ENCODE assay signal across 1 cellular context in the genomic region with DNA sequence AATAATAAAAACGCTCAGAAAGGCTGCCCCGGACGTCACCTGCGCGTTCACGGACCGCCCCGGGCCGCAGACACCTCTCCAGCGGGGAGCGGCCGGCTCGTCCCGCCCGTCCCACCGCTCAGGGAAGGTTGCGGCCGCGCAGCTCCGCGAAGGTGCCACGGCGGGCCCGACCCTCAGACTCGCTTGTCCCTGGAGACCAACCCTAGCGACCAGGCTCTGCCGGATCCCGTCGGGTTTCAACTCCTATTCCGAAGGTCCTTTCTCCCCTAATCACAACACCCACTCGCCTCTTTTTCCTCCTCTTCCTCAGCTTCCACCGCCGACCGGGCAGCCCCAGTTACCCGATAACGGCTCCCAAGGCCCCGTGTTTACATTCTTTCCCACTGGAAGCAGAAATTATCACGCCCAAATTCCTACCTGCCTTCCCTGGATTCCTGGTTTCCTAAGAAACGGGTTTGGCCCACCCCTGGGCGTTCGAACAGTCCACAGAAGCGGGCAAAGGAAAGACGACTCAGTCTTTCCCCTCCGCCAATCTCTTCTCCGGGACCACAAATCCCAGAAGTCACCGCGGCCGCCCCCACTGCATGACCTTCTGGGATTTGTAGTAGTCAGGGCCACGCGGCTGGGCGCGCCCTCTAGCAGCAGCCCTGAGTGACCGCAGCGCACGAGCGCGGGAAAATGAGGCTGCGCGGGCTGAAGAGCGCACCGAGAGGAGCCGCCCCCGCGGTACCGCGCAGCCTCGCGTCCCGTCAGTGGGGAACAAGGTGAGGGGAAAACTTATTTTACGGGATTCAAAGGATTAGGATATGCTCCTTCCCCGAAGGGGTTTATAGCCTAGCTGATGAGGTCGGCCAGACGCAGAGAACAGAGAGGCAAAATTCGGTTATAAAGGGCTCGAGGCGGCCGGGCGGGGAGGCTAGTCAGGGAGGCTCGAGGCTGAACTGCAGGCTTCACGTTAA.
TF ChIP-seq lines count a peak whose summit lies in the region.

A gene with protein sequence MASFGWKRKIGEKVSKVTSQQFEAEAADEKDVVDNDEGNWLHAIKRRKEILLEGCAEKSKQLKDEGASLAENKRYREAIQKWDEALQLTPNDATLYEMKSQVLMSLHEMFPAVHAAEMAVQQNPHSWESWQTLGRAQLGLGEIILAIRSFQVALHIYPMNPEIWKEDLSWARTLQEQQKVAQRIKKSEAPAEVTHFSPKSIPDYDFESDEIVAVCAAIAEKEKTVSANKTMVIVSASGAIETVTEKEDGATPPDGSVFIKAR (minus strand): TSS at position 555 of the 959 bp plus-strand sequence. CDS start 8,943 bp downstream, outside the sequence.

TF ChIP-seq in HepG2, 621 proteins besides CTCF, POLR2A, EP300 and RAD21 (continued from another document and continues in another):
- TF ChIP-seq, protein P1, sequence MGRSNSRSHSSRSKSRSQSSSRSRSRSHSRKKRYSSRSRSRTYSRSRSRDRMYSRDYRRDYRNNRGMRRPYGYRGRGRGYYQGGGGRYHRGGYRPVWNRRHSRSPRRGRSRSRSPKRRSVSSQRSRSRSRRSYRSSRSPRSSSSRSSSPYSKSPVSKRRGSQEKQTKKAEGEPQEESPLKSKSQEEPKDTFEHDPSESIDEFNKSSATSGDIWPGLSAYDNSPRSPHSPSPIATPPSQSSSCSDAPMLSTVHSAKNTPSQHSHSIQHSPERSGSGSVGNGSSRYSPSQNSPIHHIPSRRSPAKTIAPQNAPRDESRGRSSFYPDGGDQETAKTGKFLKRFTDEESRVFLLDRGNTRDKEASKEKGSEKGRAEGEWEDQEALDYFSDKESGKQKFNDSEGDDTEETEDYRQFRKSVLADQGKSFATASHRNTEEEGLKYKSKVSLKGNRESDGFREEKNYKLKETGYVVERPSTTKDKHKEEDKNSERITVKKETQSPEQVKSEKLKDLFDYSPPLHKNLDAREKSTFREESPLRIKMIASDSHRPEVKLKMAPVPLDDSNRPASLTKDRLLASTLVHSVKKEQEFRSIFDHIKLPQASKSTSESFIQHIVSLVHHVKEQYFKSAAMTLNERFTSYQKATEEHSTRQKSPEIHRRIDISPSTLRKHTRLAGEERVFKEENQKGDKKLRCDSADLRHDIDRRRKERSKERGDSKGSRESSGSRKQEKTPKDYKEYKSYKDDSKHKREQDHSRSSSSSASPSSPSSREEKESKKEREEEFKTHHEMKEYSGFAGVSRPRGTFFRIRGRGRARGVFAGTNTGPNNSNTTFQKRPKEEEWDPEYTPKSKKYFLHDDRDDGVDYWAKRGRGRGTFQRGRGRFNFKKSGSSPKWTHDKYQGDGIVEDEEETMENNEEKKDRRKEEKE (IDR thresholded peaks at IDR 0.05), result no peak
- TF ChIP-seq ZNF296 (CRISPR knock-in tag; conservative IDR thresholded peaks at IDR 0.05) (no peak), TGIF2 (CRISPR knock-in tag; IDR thresholded peaks at IDR 0.05) (peak; percentile 65; the same call in 1 of the 2 replicates), SOX5 (CRISPR knock-in tag; IDR thresholded peaks at IDR 0.05; ENCODE audit: borderline replicate concordance) (0 out of 2 replicates have a peak, but pooled peaks have one; percentile 12), HNF4A (CRISPR knock-in tag; IDR thresholded peaks at IDR 0.05) (no peak), ZBTB42 (CRISPR knock-in tag; IDR thresholded peaks at IDR 0.05) (no peak), HNRNPUL1 (IDR thresholded peaks at IDR 0.05; ENCODE audit: low read depth, low read length) (no peak), ZNF24 (IDR thresholded peaks at IDR 0.05) (no peak), BHLHE40 (IDR thresholded peaks at IDR 0.05; ENCODE audit: low read length) (peak; percentile 59), CENPX (CRISPR knock-in tag; IDR thresholded peaks at IDR 0.05) (no peak), ZNF891 (CRISPR knock-in tag; IDR thresholded peaks at IDR 0.05) (peak; percentile 80; the same call in 1 of the 2 replicates), AGO2 (optimal IDR thresholded peaks at IDR 0.05; ENCODE audit: low read depth, low read length) (peak; percentile 91), ZNF143 (CRISPR knock-in tag; IDR thresholded peaks at IDR 0.05) (peak; percentile 100), CHCHD3 (CRISPR knock-in tag; IDR thresholded peaks at IDR 0.05) (no peak), SRF (IDR thresholded peaks at IDR 0.05; ENCODE audit: low read depth, low read length) (no peak), MAF1 (CRISPR knock-in tag; IDR thresholded peaks at IDR 0.05; ENCODE audit: borderline replicate concordance) (no peak), ZSCAN21 (CRISPR knock-in tag; IDR thresholded peaks at IDR 0.05; ENCODE audit: borderline replicate concordance) (peak; percentile 38; the same call in 1 of the 2 replicates), ELF3 (CRISPR knock-in tag; IDR thresholded peaks at IDR 0.05) (peak; percentile 60; the same call in 1 of the 2 replicates), ZNF841 (CRISPR knock-in tag; IDR thresholded peaks at IDR 0.05; ENCODE audit: borderline replicate concordance) (0 out of 2 replicates have a peak, but pooled peaks have one; percentile 47), WIZ (CRISPR knock-in tag; IDR thresholded peaks at IDR 0.05) (no peak), PHF5A (CRISPR knock-in tag; IDR thresholded peaks at IDR 0.05; ENCODE audit: low read depth, unreplicated experiment) (peak; percentile 35), ZKSCAN5 (CRISPR knock-in tag; IDR thresholded peaks at IDR 0.05) (no peak), HOXD1 (CRISPR knock-in tag; IDR thresholded peaks at IDR 0.05) (no peak), KLF11 (CRISPR knock-in tag; IDR thresholded peaks at IDR 0.05) (no peak), FOXK1 (CRISPR knock-in tag; IDR thresholded peaks at IDR 0.05; ENCODE audit: borderline replicate concordance, low read depth) (peak; percentile 69; the same call in 1 of the 2 replicates), ZBTB8A (CRISPR knock-in tag; IDR thresholded peaks at IDR 0.05; ENCODE audit: borderline replicate concordance, low read depth) (no peak), HDAC6 (IDR thresholded peaks at IDR 0.05; ENCODE audit: low read depth, low read length) (no peak), KLF9 (CRISPR knock-in tag; IDR thresholded peaks at IDR 0.05; ENCODE audit: low read depth) (peak; percentile 53; the same call in 1 of the 2 replicates), MED13 (CRISPR knock-in tag; IDR thresholded peaks at IDR 0.05) (no peak), FOXP1 (IDR thresholded peaks at IDR 0.05) (no peak), FOXP1 (CRISPR knock-in tag; IDR thresholded peaks at IDR 0.05) (no peak), NPAS2 (CRISPR knock-in tag; IDR thresholded peaks at IDR 0.05; ENCODE audit: borderline replicate concordance) (no peak), ATF7-NPFF (CRISPR knock-in tag; IDR thresholded peaks at IDR 0.05; ENCODE audit: low read depth) (peak; percentile 38; the same call in 1 of the 2 replicates), ZNF468 (CRISPR knock-in tag; IDR thresholded peaks at IDR 0.05) (no peak), NAIF1 (CRISPR knock-in tag; IDR thresholded peaks at IDR 0.05; ENCODE audit: borderline replicate concordance) (peak; percentile 82), TAF15 (IDR thresholded peaks at IDR 0.05; ENCODE audit: low read depth, low read length, poor library complexity, severe bottlenecking) (no peak), ZNF775 (CRISPR knock-in tag; IDR thresholded peaks at IDR 0.05; ENCODE audit: borderline replicate concordance) (no peak), SSRP1 (CRISPR knock-in tag; IDR thresholded peaks at IDR 0.05) (0 out of 2 replicates have a peak, but pooled peaks have one; percentile 31), TCF12 (IDR thresholded peaks at IDR 0.05) (no peak), TCF12 (CRISPR knock-in tag; IDR thresholded peaks at IDR 0.05) (no peak), CHD2 (IDR thresholded peaks at IDR 0.05; ENCODE audit: low read depth, low read length) (no peak)
- TF ChIP-seq, protein P2, sequence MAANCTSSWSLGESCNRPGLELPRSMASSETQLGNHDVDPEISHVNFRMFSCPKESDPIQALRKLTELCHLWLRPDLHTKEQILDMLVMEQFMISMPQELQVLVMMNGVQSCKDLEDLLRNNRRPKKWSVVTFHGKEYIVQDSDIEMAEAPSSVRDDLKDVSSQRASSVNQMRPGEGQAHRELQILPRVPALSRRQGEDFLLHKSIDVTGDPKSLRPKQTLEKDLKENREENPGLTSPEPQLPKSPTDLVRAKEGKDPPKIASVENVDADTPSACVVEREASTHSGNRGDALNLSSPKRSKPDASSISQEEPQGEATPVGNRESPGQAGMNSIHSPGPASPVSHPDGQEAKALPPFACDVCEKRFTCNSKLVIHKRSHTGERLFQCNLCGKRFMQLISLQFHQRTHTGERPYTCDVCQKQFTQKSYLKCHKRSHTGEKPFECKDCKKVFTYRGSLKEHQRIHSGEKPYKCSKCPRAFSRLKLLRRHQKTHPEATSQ (CRISPR knock-in tag; IDR thresholded peaks at IDR 0.05; ENCODE audit: borderline replicate concordance), result peak; percentile 51; the same call in 1 of the 2 replicates
- TF ChIP-seq, protein P3, sequence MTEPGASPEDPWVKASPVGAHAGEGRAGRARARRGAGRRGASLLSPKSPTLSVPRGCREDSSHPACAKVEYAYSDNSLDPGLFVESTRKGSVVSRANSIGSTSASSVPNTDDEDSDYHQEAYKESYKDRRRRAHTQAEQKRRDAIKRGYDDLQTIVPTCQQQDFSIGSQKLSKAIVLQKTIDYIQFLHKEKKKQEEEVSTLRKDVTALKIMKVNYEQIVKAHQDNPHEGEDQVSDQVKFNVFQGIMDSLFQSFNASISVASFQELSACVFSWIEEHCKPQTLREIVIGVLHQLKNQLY (CRISPR knock-in tag; IDR thresholded peaks at IDR 0.05), result peak; percentile 57; the same call in 1 of the 2 replicates
- TF ChIP-seq, protein P4, sequence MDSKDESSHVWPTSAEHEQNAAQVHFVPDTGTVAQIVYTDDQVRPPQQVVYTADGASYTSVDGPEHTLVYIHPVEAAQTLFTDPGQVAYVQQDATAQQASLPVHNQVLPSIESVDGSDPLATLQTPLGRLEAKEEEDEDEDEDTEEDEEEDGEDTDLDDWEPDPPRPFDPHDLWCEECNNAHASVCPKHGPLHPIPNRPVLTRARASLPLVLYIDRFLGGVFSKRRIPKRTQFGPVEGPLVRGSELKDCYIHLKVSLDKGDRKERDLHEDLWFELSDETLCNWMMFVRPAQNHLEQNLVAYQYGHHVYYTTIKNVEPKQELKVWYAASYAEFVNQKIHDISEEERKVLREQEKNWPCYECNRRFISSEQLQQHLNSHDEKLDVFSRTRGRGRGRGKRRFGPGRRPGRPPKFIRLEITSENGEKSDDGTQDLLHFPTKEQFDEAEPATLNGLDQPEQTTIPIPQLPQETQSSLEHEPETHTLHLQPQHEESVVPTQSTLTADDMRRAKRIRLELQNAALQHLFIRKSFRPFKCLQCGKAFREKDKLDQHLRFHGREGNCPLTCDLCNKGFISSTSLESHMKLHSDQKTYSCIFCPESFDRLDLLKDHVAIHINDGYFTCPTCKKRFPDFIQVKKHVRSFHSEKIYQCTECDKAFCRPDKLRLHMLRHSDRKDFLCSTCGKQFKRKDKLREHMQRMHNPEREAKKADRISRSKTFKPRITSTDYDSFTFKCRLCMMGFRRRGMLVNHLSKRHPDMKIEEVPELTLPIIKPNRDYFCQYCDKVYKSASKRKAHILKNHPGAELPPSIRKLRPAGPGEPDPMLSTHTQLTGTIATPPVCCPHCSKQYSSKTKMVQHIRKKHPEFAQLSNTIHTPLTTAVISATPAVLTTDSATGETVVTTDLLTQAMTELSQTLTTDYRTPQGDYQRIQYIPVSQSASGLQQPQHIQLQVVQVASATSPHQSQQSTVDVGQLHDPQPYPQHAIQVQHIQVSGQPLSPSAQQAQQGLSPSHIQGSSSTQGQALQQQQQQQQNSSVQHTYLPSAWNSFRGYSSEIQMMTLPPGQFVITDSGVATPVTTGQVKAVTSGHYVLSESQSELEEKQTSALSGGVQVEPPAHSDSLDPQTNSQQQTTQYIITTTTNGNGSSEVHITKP (CRISPR knock-in tag; IDR thresholded peaks at IDR 0.05; ENCODE audit: low read depth), result peak; percentile 90
- TF ChIP-seq, protein P5, sequence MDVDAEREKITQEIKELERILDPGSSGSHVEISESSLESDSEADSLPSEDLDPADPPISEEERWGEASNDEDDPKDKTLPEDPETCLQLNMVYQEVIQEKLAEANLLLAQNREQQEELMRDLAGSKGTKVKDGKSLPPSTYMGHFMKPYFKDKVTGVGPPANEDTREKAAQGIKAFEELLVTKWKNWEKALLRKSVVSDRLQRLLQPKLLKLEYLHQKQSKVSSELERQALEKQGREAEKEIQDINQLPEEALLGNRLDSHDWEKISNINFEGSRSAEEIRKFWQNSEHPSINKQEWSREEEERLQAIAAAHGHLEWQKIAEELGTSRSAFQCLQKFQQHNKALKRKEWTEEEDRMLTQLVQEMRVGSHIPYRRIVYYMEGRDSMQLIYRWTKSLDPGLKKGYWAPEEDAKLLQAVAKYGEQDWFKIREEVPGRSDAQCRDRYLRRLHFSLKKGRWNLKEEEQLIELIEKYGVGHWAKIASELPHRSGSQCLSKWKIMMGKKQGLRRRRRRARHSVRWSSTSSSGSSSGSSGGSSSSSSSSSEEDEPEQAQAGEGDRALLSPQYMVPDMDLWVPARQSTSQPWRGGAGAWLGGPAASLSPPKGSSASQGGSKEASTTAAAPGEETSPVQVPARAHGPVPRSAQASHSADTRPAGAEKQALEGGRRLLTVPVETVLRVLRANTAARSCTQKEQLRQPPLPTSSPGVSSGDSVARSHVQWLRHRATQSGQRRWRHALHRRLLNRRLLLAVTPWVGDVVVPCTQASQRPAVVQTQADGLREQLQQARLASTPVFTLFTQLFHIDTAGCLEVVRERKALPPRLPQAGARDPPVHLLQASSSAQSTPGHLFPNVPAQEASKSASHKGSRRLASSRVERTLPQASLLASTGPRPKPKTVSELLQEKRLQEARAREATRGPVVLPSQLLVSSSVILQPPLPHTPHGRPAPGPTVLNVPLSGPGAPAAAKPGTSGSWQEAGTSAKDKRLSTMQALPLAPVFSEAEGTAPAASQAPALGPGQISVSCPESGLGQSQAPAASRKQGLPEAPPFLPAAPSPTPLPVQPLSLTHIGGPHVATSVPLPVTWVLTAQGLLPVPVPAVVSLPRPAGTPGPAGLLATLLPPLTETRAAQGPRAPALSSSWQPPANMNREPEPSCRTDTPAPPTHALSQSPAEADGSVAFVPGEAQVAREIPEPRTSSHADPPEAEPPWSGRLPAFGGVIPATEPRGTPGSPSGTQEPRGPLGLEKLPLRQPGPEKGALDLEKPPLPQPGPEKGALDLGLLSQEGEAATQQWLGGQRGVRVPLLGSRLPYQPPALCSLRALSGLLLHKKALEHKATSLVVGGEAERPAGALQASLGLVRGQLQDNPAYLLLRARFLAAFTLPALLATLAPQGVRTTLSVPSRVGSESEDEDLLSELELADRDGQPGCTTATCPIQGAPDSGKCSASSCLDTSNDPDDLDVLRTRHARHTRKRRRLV (CRISPR knock-in tag; IDR thresholded peaks at IDR 0.05), result no peak
- TF ChIP-seq, protein P6, sequence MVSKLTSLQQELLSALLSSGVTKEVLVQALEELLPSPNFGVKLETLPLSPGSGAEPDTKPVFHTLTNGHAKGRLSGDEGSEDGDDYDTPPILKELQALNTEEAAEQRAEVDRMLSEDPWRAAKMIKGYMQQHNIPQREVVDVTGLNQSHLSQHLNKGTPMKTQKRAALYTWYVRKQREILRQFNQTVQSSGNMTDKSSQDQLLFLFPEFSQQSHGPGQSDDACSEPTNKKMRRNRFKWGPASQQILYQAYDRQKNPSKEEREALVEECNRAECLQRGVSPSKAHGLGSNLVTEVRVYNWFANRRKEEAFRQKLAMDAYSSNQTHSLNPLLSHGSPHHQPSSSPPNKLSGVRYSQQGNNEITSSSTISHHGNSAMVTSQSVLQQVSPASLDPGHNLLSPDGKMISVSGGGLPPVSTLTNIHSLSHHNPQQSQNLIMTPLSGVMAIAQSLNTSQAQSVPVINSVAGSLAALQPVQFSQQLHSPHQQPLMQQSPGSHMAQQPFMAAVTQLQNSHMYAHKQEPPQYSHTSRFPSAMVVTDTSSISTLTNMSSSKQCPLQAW (CRISPR knock-in tag; IDR thresholded peaks at IDR 0.05), result peak; percentile 86
